ENCODE assay signal across 36 cellular contexts in the genomic region with DNA sequence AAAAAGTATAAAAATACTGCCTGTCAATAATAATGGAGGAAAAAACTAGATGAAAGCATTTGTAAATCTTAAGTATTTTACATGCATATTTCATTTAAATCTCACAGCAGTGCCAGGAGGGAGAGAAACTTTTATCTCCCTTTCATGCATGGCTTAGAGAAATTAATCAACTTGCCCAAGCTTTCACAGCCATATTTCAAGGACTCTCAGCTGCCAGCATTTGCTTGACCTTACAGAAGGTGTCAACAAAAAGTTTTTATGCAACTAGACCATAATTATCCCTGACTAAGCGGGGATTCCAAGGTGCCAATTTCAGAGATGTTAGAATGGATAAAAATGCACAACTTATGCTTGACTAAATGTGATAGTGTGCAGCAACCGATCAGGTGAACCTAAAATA.
"Had no signal": no experiment of that assay in that cellular context is flagged by ENCODE, and none has a peak within 500 bp of the region (broad histone marks: within the 10 kb centered on the region; RNA-seq: fewer than 3 reads in every experiment).

No MANE protein-coding gene starts in this region.

- H3K4me3 ChIP-seq: adrenal gland, cardiac muscle cell had no signal

- H3K27ac Mint-ChIP-seq: activated B cell treated with CpG ODN at 0.5 μM for 24 hours; activated CD4-positive, alpha-beta memory T cell treated with anti-CD3 and anti-CD28 coated beads for 36 hours; activated CD4-positive, alpha-beta T cell treated with anti-CD3 and anti-CD28 coated beads, Interleukin-2, amount 10 ng/mL, durations not matched to agents 24 days and 14 days; activated CD8-positive, alpha-beta T cell treated with anti-CD3 and anti-CD28 coated beads for 36 hours; activated naive CD4-positive, alpha-beta T cell treated with anti-CD3 and anti-CD28 coated beads for 36 hours; activated naive CD4-positive, alpha-beta T cell treated with anti-CD3 and anti-CD28 coated beads, Interleukin-2, amount 50 U/mL, for 72 hours; activated naive CD8-positive, alpha-beta T cell treated with anti-CD3 and anti-CD28 coated beads for 36 hours; activated T-cell treated with anti-CD3 and anti-CD28 coated beads, Interleukin-2, amount 50 U/mL, for 72 hours; activated T-helper 1 cell treated with anti-CD3 and anti-CD28 coated beads, Interleukin-12 subunit alpha, Interleukin-12 subunit beta, Interleukin-2, Interleukin-4 antibody, amounts not matched to agents 30 ng/mL and 10 ng/mL and 1 ng/mL, durations not matched to agents 14 hours and 24 hours and 36 hours; activated T-helper 17 cell treated with anti-CD3 and anti-CD28 coated beads, Interleukin-2, amount 50 U/mL, for 72 hours; T-helper 1 cell treated with Interleukin-12 subunit alpha and Interleukin-12 subunit beta and Interleukin-4 antibody, amounts not matched to agents 30 μg/mL and 1 μg/mL, for 36 hours; T-helper 2 cell treated with Interferon-gamma antibody and Interleukin-4, amounts not matched to agents 5 μg/mL and 100 μg/mL, for 36 hours had no signal

- H3K4me1 Mint-ChIP-seq: activated CD4-positive, alpha-beta T cell treated with anti-CD3 and anti-CD28 coated beads, Interleukin-2, amount 10 ng/mL, durations not matched to agents 24 days and 14 days had no signal

- H3K9me3 ChIP-seq: adrenal gland had no signal

- H3K9me3 Mint-ChIP-seq: activated B cell treated with CpG ODN at 0.5 μM for 24 hours; activated CD4-positive, alpha-beta memory T cell treated with anti-CD3 and anti-CD28 coated beads for 36 hours; activated CD4-positive, alpha-beta T cell treated with anti-CD3 and anti-CD28 coated beads, Interleukin-2, amount 10 ng/mL, durations not matched to agents 24 days and 14 days; activated CD8-positive, alpha-beta T cell treated with anti-CD3 and anti-CD28 coated beads for 36 hours; activated naive CD4-positive, alpha-beta T cell treated with anti-CD3 and anti-CD28 coated beads for 36 hours; activated naive CD4-positive, alpha-beta T cell treated with anti-CD3 and anti-CD28 coated beads, Interleukin-2, amount 50 U/mL, for 72 hours; activated naive CD8-positive, alpha-beta T cell treated with anti-CD3 and anti-CD28 coated beads for 36 hours; activated T-cell treated with anti-CD3 and anti-CD28 coated beads, Interleukin-2, amount 50 U/mL, for 4 hours; activated T-cell treated with anti-CD3 and anti-CD28 coated beads, Interleukin-2, amount 50 U/mL, for 72 hours; activated T-helper 1 cell treated with anti-CD3 and anti-CD28 coated beads, Interleukin-12 subunit alpha, Interleukin-12 subunit beta, Interleukin-2, Interleukin-4 antibody, amounts not matched to agents 30 ng/mL and 10 ng/mL and 1 ng/mL, durations not matched to agents 14 hours and 24 hours and 36 hours; activated T-helper 17 cell treated with anti-CD3 and anti-CD28 coated beads, Interleukin-2, amount 50 U/mL, for 72 hours; central memory CD8-positive, alpha-beta T cell; T-helper 1 cell treated with Interleukin-12 subunit alpha and Interleukin-12 subunit beta and Interleukin-4 antibody, amounts not matched to agents 30 μg/mL and 1 μg/mL, for 36 hours; T-helper 2 cell treated with Interferon-gamma antibody and Interleukin-4, amounts not matched to agents 5 μg/mL and 100 μg/mL, for 36 hours had no signal

- FAIRE-seq: astrocyte, bronchial epithelial cell, TTC549 had no signal

- H3K4me3 Mint-ChIP-seq: activated B cell treated with CpG ODN at 0.5 μM for 24 hours; activated CD4-positive, alpha-beta memory T cell treated with anti-CD3 and anti-CD28 coated beads for 36 hours; activated CD4-positive, alpha-beta T cell treated with anti-CD3 and anti-CD28 coated beads, Interleukin-2, amount 10 ng/mL, durations not matched to agents 24 days and 14 days; activated CD8-positive, alpha-beta T cell treated with anti-CD3 and anti-CD28 coated beads for 36 hours; activated naive CD4-positive, alpha-beta T cell treated with anti-CD3 and anti-CD28 coated beads for 36 hours; activated naive CD8-positive, alpha-beta T cell treated with anti-CD3 and anti-CD28 coated beads for 36 hours; activated T-cell treated with anti-CD3 and anti-CD28 coated beads, Interleukin-2, amount 50 U/mL, for 4 hours; activated T-cell treated with anti-CD3 and anti-CD28 coated beads, Interleukin-2, amount 50 U/mL, for 72 hours; activated T-helper 1 cell treated with anti-CD3 and anti-CD28 coated beads, Interleukin-12 subunit alpha, Interleukin-12 subunit beta, Interleukin-2, Interleukin-4 antibody, amounts not matched to agents 30 ng/mL and 10 ng/mL and 1 ng/mL, durations not matched to agents 14 hours and 24 hours and 36 hours; activated T-helper 17 cell treated with anti-CD3 and anti-CD28 coated beads, Interleukin-2, amount 50 U/mL, for 72 hours; brain; central memory CD8-positive, alpha-beta T cell; T-helper 1 cell treated with Interleukin-12 subunit alpha and Interleukin-12 subunit beta and Interleukin-4 antibody, amounts not matched to agents 30 μg/mL and 1 μg/mL, for 36 hours; T-helper 2 cell treated with Interferon-gamma antibody and Interleukin-4, amounts not matched to agents 5 μg/mL and 100 μg/mL, for 36 hours had no signal

- H3K36me3 Mint-ChIP-seq: activated naive CD4-positive, alpha-beta T cell treated with anti-CD3 and anti-CD28 coated beads, Interleukin-2, amount 50 U/mL, for 72 hours had no signal

- H3K36me3 ChIP-seq: adrenal gland, cardiac muscle cell had no signal

- H3K27me3 Mint-ChIP-seq: activated B cell treated with CpG ODN at 0.5 μM for 24 hours; activated CD4-positive, alpha-beta memory T cell treated with anti-CD3 and anti-CD28 coated beads for 36 hours; activated CD4-positive, alpha-beta T cell treated with anti-CD3 and anti-CD28 coated beads, Interleukin-2, amount 10 ng/mL, durations not matched to agents 24 days and 14 days; activated CD8-positive, alpha-beta T cell treated with anti-CD3 and anti-CD28 coated beads for 36 hours; activated naive CD8-positive, alpha-beta T cell treated with anti-CD3 and anti-CD28 coated beads for 36 hours; activated T-helper 17 cell treated with anti-CD3 and anti-CD28 coated beads, Interleukin-2, amount 50 U/mL, for 72 hours; brain; central memory CD8-positive, alpha-beta T cell had no signal

- H3K27me3 ChIP-seq: adrenal gland, cardiac muscle cell had no signal

- ATAC-seq: activated CD8-positive, alpha-beta T cell treated with anti-CD3 and anti-CD28 coated beads for 36 hours; activated naive CD4-positive, alpha-beta T cell treated with anti-CD3 and anti-CD28 coated beads, Interleukin-2, amount 50 U/mL, for 72 hours; activated T-cell treated with anti-CD3 and anti-CD28 coated beads, Interleukin-2, amount 50 U/mL, for 4 hours; activated T-cell treated with anti-CD3 and anti-CD28 coated beads, Interleukin-2, amount 50 U/mL, for 72 hours; activated T-helper 17 cell treated with anti-CD3 and anti-CD28 coated beads, Interleukin-2, amount 50 U/mL, for 72 hours had no signal

- H3K27ac ChIP-seq: adrenal gland, cardiac muscle cell, VCaP had no signal

- DNase-seq: activated B cell treated with CpG ODN at 0.5 μM for 24 hours; activated CD4-positive, alpha-beta memory T cell treated with anti-CD3 and anti-CD28 coated beads for 36 hours; activated CD4-positive, alpha-beta T cell treated with anti-CD3 and anti-CD28 coated beads for 4 hours; activated CD4-positive, alpha-beta T cell treated with anti-CD3 and anti-CD28 coated beads, Interleukin-2, amount 10 ng/mL, durations not matched to agents 24 days and 14 days; activated CD4-positive, alpha-beta T cell treated with anti-CD3 and anti-CD28 coated beads, Interleukin-2, amount 50 U/mL, for 1 hour; activated CD4-positive, alpha-beta T cell treated with anti-CD3 and anti-CD28 coated beads, Interleukin-2, amount 50 U/mL, for 4 hours; activated CD4-positive, CD25-positive, alpha-beta regulatory T cell treated with anti-CD3 and anti-CD28 coated beads, Interleukin-2, amount 50 U/mL, for 72 hours; activated CD8-positive, alpha-beta memory T cell treated with anti-CD3 and anti-CD28 coated beads, Interleukin-2, amount 50 U/mL, for 4 hours; activated CD8-positive, alpha-beta T cell treated with anti-CD3 and anti-CD28 coated beads for 36 hours; activated effector memory CD4-positive, alpha-beta T cell treated with anti-CD3 and anti-CD28 coated beads, Interleukin-2, amount 50 U/mL, for 16 hours; activated gamma-delta T cell treated with Interleukin-2 at 50 U/mL for 16 hours; activated naive CD4-positive, alpha-beta T cell; activated naive CD4-positive, alpha-beta T cell treated with anti-CD3 and anti-CD28 coated beads for 36 hours; activated naive CD4-positive, alpha-beta T cell treated with anti-CD3 and anti-CD28 coated beads, Interleukin-2, amount 50 U/mL, for 16 hours; activated naive CD8-positive, alpha-beta T cell treated with anti-CD3 and anti-CD28 coated beads for 36 hours; activated T-cell treated with anti-CD3 and anti-CD28 coated beads for 4 hours; activated T-cell treated with anti-CD3 and anti-CD28 coated beads, Interleukin-2, amount 50 U/mL, for 1 hour; activated T-cell treated with anti-CD3 and anti-CD28 coated beads, Interleukin-2, amount 50 U/mL, for 4 hours; activated T-cell treated with anti-CD3 and anti-CD28 coated beads, Interleukin-2, amount 50 U/mL, for 72 hours; amniotic stem cell; aorta; T-helper 2 cell; T-helper 9 cell had no signal
